ENCODE assay signal across 7 cellular contexts in the genomic region with DNA sequence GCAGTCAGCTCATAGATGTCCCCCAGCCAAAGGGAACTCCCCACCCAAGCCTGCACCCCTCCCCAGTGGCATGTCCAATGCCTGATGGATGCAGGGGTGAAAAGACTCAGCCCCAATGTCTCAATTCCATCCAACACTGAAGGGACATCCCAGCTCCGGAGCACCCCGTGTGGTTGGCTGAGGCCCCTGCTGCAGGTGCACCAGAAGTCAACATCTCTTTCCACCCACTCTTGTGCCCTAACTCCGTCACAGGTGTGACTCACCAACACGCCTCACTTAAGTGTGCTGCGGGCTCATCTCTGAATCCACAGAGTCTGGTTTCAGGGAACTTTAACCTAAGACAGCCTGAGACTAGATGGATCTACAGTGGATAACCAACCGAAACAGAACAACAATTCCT. TPM values are rescaled to one million over a fixed set of nuclear protein-coding genes. Genes with fewer than 3 reads are reported as not detected.
DNase-seq lines count a peak whose midpoint lies in the region; ATAC-seq and TF ChIP-seq lines count a peak whose summit lies in the region.

No MANE protein-coding gene starts in this region.

- H3K79me2 ChIP-seq in GM23338 (replicated peaks; ENCODE audit: insufficient read depth): no peaks in the 10 kb centered on the region

- intact Hi-C loops in esophagus muscularis mucosa (cut with DNase I): no loop called here

- in situ Hi-C loops in G401 (cut with HindIII; ENCODE audit: low sequenced_read_pairs): no loop called here

- H3K27me3 Mint-ChIP-seq in GM23338 (ENCODE audit: insufficient read depth, low read depth, poor library complexity) (no peaks in the 10 kb centered on the region), T-helper 17 cell (peaks cover 11% of the 10 kb centered on the region)

- TF ChIP-seq POLR2A in esophagus muscularis mucosa (IDR thresholded peaks at IDR 0.05; ENCODE audit: low read depth): no peak

- peak overlapping the region; percentile 87; the same call in 1 of the 2 replicates for H2AFZ ChIP-seq in GM23338

- 0 out of 2 replicates have a peak overlapping the region, but pooled peaks have one; percentile 11 for H3K27ac ChIP-seq in GM23338 (ENCODE audit: low read depth)
- H3K27ac ChIP-seq in esophagus muscularis mucosa (replicated peaks in 1 of 4): no peak overlapping the region

- no peaks in the 10 kb centered on the region for H3K9me3 Mint-ChIP-seq in GM23338

- H3K36me3 Mint-ChIP-seq in GM23338 (ENCODE audit: low read depth): no peaks in the 10 kb centered on the region
- no peaks in the 10 kb centered on the region for H3K36me3 Mint-ChIP-seq in T-helper 17 cell (ENCODE audit: low read depth)

- DNase-seq in GM23338 (ENCODE audit: low spot score) (peak; percentile 61), T-helper 17 cell (no peak), G401 (ENCODE audit: low spot score) (no peak), esophagus muscularis mucosa (ENCODE audit: extremely low spot score) (no peak), GM03348 (ENCODE audit: low spot score) (no peak)
- DNase-seq in stimulated activated CD8-positive, alpha-beta memory T cell treated with anti-CD3 and anti-CD28 coated beads, Interleukin-2, amount 100 ng/mL, for 48 hours (ENCODE audit: low read depth in 2 of 2): peak; percentile 13 to 30

- 95% methylated on average over 4 of the region's 6 CpGs for WGBS in esophagus muscularis mucosa

- H3K4me1 ChIP-seq in GM23338 (ENCODE audit: insufficient read depth) (peaks cover 24% of the 10 kb centered on the region), esophagus muscularis mucosa (no peaks in the 10 kb centered on the region)

- H3K4me3 Mint-ChIP-seq in GM23338 (no peak overlapping the region), T-helper 17 cell (no peak overlapping the region)

- H3K27ac Mint-ChIP-seq in GM23338 (0 out of 2 replicates have a peak overlapping the region, but pooled peaks have one; percentile 19), T-helper 17 cell (no peak overlapping the region)

- H3K4me1 Mint-ChIP-seq in GM23338 (peaks cover 18% of the 10 kb centered on the region), T-helper 17 cell (peaks cover 3% of the 10 kb centered on the region)

- H3K9me3 ChIP-seq in T-helper 17 cell (ENCODE audit: control insufficient read depth, low read length, poor library complexity, severe bottlenecking): no peaks in the 10 kb centered on the region
- no peaks in the 10 kb centered on the region for H3K9me3 ChIP-seq in esophagus muscularis mucosa

- H3K27me3 ChIP-seq in GM23338 (ENCODE audit: insufficient read depth) (no peaks in the 10 kb centered on the region), esophagus muscularis mucosa (peaks cover 0 to 5% (median 0%) of the 10 kb centered on the region in 4 donors)

- H4K20me1 ChIP-seq in GM23338 (replicated peaks; ENCODE audit: insufficient read depth): no peaks in the 10 kb centered on the region

- no peak overlapping the region for H3K4me2 ChIP-seq in GM23338

- TF ChIP-seq CTCF in GM23338 (conservative IDR thresholded peaks at IDR 0.05; ENCODE audit: low read depth in 2 of 2) (peak; percentile 45 to 47), esophagus muscularis mucosa (IDR thresholded peaks at IDR 0.05) (no peak)

- H3F3A ChIP-seq in GM23338 (replicated peaks; ENCODE audit: low read depth): no peaks in the 10 kb centered on the region

- H3K36me3 ChIP-seq in GM23338 (ENCODE audit: insufficient read depth) (no peaks in the 10 kb centered on the region), esophagus muscularis mucosa (no peaks in the 10 kb centered on the region)

- ATAC-seq in GM23338 (peak; percentile 89), T-helper 17 cell (peak; percentile 80), esophagus mucosa (peak; percentile 55)

- no peak for TF ChIP-seq EP300 in esophagus muscularis mucosa (IDR thresholded peaks at IDR 0.05)

- peaks cover 10% of the 10 kb centered on the region for H3K9me2 ChIP-seq in GM23338 (ENCODE audit: insufficient read depth)

- H3K4me3 ChIP-seq in GM23338: no peak overlapping the region
- no peak overlapping the region for H3K4me3 ChIP-seq in esophagus muscularis mucosa

TF ChIP-seq in GM23338, 12 proteins besides CTCF, POLR2A, EP300 and RAD21 (continues in another document):
- TF ChIP-seq ZNF462 (CRISPR knock-in tag; IDR thresholded peaks at IDR 0.05) (no peak), ETS1 (IDR thresholded peaks at IDR 0.05) (no peak), EZH2 (IDR thresholded peaks at IDR 0.05; ENCODE audit: low read depth, unreplicated experiment) (no peak), EZH2phosphoT487 (IDR thresholded peaks at IDR 0.05; ENCODE audit: unreplicated experiment) (no peak)

RNA-seq across cellular contexts. Expression of gene ZBTB18, which starts 40.9 kb away (rescaled TPM):
- total RNA-seq in GM23338 (2014; rRNA removed; shearing (Covaris generic)): 12.2 and 16.5 TPM in 2 replicates
- 5.5 and 6.7 TPM in 2 replicates for polyA plus RNA-seq in GM23338 (2016; fragmentation: Nextera tagmentation; extraction: Ambion mirVana)
- total RNA-seq in T-helper 17 cell (10 to 100 TPM; 26.3 to 29.1 TPM), esophagus mucosa (3.1 TPM), esophagus muscularis mucosa (10 to 100 TPM; 15.0 to 23.7 (median 18.2) TPM)
- total RNA-seq in G401 (2014; rRNA removed; shearing (Covaris generic)): 0.74 and 3.1 TPM in 2 replicates

Comparison
In these comparisons a context has a peak if more than half of its experiments do, and no peak if none do; other contexts are left out.
1. DNase-seq: peak in GM23338 (single experiment) and stimulated activated CD8-positive, alpha-beta memory T cell treated with anti-CD3 and anti-CD28 coated beads, Interleukin-2, amount 100 ng/mL, for 48 hours (2 of 2); none in T-helper 17 cell (0 of 3), G401 (single experiment), esophagus muscularis mucosa (single experiment) and GM03348 (single experiment).
2. CTCF ChIP-seq: peak in GM23338 (2 of 2); none in esophagus muscularis mucosa (0 of 3).
3. Peak in every context shown above with its lines, with median percentiles within 50 percentile points of each other: ATAC-seq.